Comparison of ENCODE assay signal across 9 cellular contexts in genomic region chr7:66281678-66282593, GRCh38.
DNase-seq lines count a peak whose midpoint lies in the region; ATAC-seq and TF ChIP-seq lines count a peak whose summit lies in the region.
"Had no signal": no experiment of that assay in that cellular context is flagged by ENCODE, and none has a peak within 500 bp of the region (broad histone marks: within the 10 kb centered on the region; RNA-seq: fewer than 3 reads in every experiment).

No MANE protein-coding gene starts in this region.

- H3K4me3 Mint-ChIP-seq in activated CD4-positive, alpha-beta T cell treated with anti-CD3 and anti-CD28 coated beads, Interleukin-2, amount 10 ng/mL, durations not matched to agents 24 days and 14 days: no peak overlapping the region
- no peak overlapping the region for H3K4me3 Mint-ChIP-seq in activated CD4-positive, alpha-beta T cell treated with anti-CD3 and anti-CD28 coated beads, Interleukin-2, amount 10 ng/mL, durations not matched to agents 7 days and 5 days
- H3K4me3 Mint-ChIP-seq: CD4-positive, CD25-positive, alpha-beta regulatory T cell had no signal

- POLR2A ChIA-PET in activated CD4-positive, alpha-beta T cell treated with anti-CD3 and anti-CD28 coated beads, Interleukin-2, amount 10 ng/mL, durations not matched to agents 7 days and 5 days (lab: Charles Lee): interaction anchor here (0.5 kb wide), 1 partner anchor 24 kb away, joined by 5 read pairs; no protein-coding TSS in a partner anchor

- WGBS in liver: 68% methylated on average over 8 of the region's 8 CpGs

- ATAC-seq in GM18511 (IDR thresholded peaks at IDR 0.05; ENCODE audit: unreplicated experiment) (no peak), HG03175 (IDR thresholded peaks at IDR 0.05; ENCODE audit: unreplicated experiment) (no peak)

- H3K36me3 ChIP-seq in breast epithelium (no peaks in the 10 kb centered on the region), liver (ENCODE audit: control insufficient read depth in 4 of 4, insufficient read depth in 3 of 4, low read depth in 1 of 4, low read length in 3 of 4) (no peaks in the 10 kb centered on the region)

- no peaks in the 10 kb centered on the region for H3K27me3 ChIP-seq in breast epithelium
- no peaks in the 10 kb centered on the region for H3K27me3 ChIP-seq in liver (ENCODE audit: control insufficient read depth in 4 of 4, insufficient read depth in 4 of 4, low read length in 3 of 4)

- H3K9me3 ChIP-seq in breast epithelium (no peaks in the 10 kb centered on the region), liver (ENCODE audit: control insufficient read depth in 4 of 4, low read length in 3 of 4) (no peaks in the 10 kb centered on the region)

- peaks cover 3% of the 10 kb centered on the region for H3K27me3 Mint-ChIP-seq in activated CD4-positive, alpha-beta T cell treated with anti-CD3 and anti-CD28 coated beads, Interleukin-2, amount 10 ng/mL, durations not matched to agents 24 days and 14 days
- H3K27me3 Mint-ChIP-seq in activated CD4-positive, alpha-beta T cell treated with anti-CD3 and anti-CD28 coated beads, Interleukin-2, amount 10 ng/mL, durations not matched to agents 7 days and 5 days: no peaks in the 10 kb centered on the region

- no peaks in the 10 kb centered on the region for H3K9me3 Mint-ChIP-seq in activated CD4-positive, alpha-beta T cell treated with anti-CD3 and anti-CD28 coated beads, Interleukin-2, amount 10 ng/mL, durations not matched to agents 24 days and 14 days
- H3K9me3 Mint-ChIP-seq in activated CD4-positive, alpha-beta T cell treated with anti-CD3 and anti-CD28 coated beads, Interleukin-2, amount 10 ng/mL, durations not matched to agents 7 days and 5 days: no peaks in the 10 kb centered on the region

- CTCF ChIA-PET in activated CD4-positive, alpha-beta T cell treated with anti-CD3 and anti-CD28 coated beads, Interleukin-2, amount 10 ng/mL, durations not matched to agents 7 days and 5 days (lab: Charles Lee): interaction anchor here (0.5 to 1.0 kb wide), 3 partner anchors 14 to 65 kb away, joined by 3 to 4 read pairs (median 3); no protein-coding TSS in a partner anchor

- peak; percentile 40 for DNase-seq in activated CD4-positive, alpha-beta T cell treated with anti-CD3 and anti-CD28 coated beads, Interleukin-2, amount 10 ng/mL, durations not matched to agents 24 days and 14 days
- no peak for DNase-seq in activated CD4-positive, alpha-beta T cell treated with anti-CD3 and anti-CD28 coated beads, Interleukin-2, amount 10 ng/mL, durations not matched to agents 7 days and 5 days
- DNase-seq in breast epithelium (ENCODE audit: low spot score in 2 of 2) (no peak), hippocampal formation (lab: John Stamatoyannopoulos, UW) (no peak), NCI-H2081 (lab: John Stamatoyannopoulos, UW) (no peak)
- DNase-seq: CD4-positive, CD25-positive, alpha-beta regulatory T cell had no signal

- TF ChIP-seq POLR2A in breast epithelium (IDR thresholded peaks at IDR 0.05): no peak

- H3K27ac Mint-ChIP-seq in activated CD4-positive, alpha-beta T cell treated with anti-CD3 and anti-CD28 coated beads, Interleukin-2, amount 10 ng/mL, durations not matched to agents 24 days and 14 days: no peak overlapping the region
- no peak overlapping the region for H3K27ac Mint-ChIP-seq in activated CD4-positive, alpha-beta T cell treated with anti-CD3 and anti-CD28 coated beads, Interleukin-2, amount 10 ng/mL, durations not matched to agents 7 days and 5 days

- H3K4me3 ChIP-seq in breast epithelium (no peak overlapping the region), liver (ENCODE audit: low read depth in 1 of 3, low read length in 3 of 3) (no peak overlapping the region)

- intact Hi-C loops in activated CD4-positive, alpha-beta T cell treated with anti-CD3 and anti-CD28 coated beads, Interleukin-2, amount 10 ng/mL, durations not matched to agents 24 days and 14 days (cut with micrococcal nuclease): no loop called here
- intact Hi-C loops in breast epithelium (cut with DNase I; ENCODE audit: low total_unique reads): no loop called here

- peak overlapping the region; percentile 38 to 78 for H3K27ac ChIP-seq in breast epithelium
- H3K27ac ChIP-seq in liver (ENCODE audit: low read depth in 1 of 2, low read length in 2 of 2): peak overlapping the region; percentile 43 to 47

- TF ChIP-seq CTCF in breast epithelium (IDR thresholded peaks at IDR 0.05): no peak
- no peak for TF ChIP-seq CTCF in liver (IDR thresholded peaks at IDR 0.05; ENCODE audit: low read depth, low read length, missing input control)

- H3K4me1 Mint-ChIP-seq in activated CD4-positive, alpha-beta T cell treated with anti-CD3 and anti-CD28 coated beads, Interleukin-2, amount 10 ng/mL, durations not matched to agents 24 days and 14 days: no peaks in the 10 kb centered on the region
- no peaks in the 10 kb centered on the region for H3K4me1 Mint-ChIP-seq in activated CD4-positive, alpha-beta T cell treated with anti-CD3 and anti-CD28 coated beads, Interleukin-2, amount 10 ng/mL, durations not matched to agents 7 days and 5 days

- H3K4me1 ChIP-seq in breast epithelium (no peaks in the 10 kb centered on the region), liver (ENCODE audit: control insufficient read depth in 4 of 4, insufficient read depth in 4 of 4, low read length in 3 of 4) (peaks cover 0 to 7% (median 2%) of the 10 kb centered on the region in 4 donors)

- H3K36me3 Mint-ChIP-seq in activated CD4-positive, alpha-beta T cell treated with anti-CD3 and anti-CD28 coated beads, Interleukin-2, amount 10 ng/mL, durations not matched to agents 24 days and 14 days (ENCODE audit: low read depth): no peaks in the 10 kb centered on the region
- no peaks in the 10 kb centered on the region for H3K36me3 Mint-ChIP-seq in activated CD4-positive, alpha-beta T cell treated with anti-CD3 and anti-CD28 coated beads, Interleukin-2, amount 10 ng/mL, durations not matched to agents 7 days and 5 days (ENCODE audit: low read depth)

- H3K9ac ChIP-seq in liver (ENCODE audit: low read depth in 1 of 2, low read length in 2 of 2): no peak overlapping the region

- peak in 1 of 2 donors; percentile 7 for TF ChIP-seq RAD21 in liver (IDR thresholded peaks at IDR 0.05)

TF ChIP-seq in liver, 16 proteins besides CTCF, POLR2A, EP300 and RAD21:
- TF ChIP-seq FOXA2 (IDR thresholded peaks at IDR 0.05) (peak; percentile 76), RXRA (IDR thresholded peaks at IDR 0.05) (peak in 1 of 2 donors; percentile 20), HNF4A (conservative IDR thresholded peaks at IDR 0.05) (peak in 1 of 2 donors; percentile 9), YY1 (IDR thresholded peaks at IDR 0.05) (peak; percentile 60), REST (IDR thresholded peaks at IDR 0.05) (no peak), ATF3 (IDR thresholded peaks at IDR 0.05) (no peak), FOXA1 (IDR thresholded peaks at IDR 0.05) (no peak), ZBTB33 (IDR thresholded peaks at IDR 0.05) (no peak)
